1 cellular context compared by ENCODE assay signal in genomic region chr7:106775975-106776607, GRCh38.
TF ChIP-seq lines count a peak whose summit lies in the region.

No MANE protein-coding gene starts in this region.

TF ChIP-seq in endothelial cell of umbilical vein, 7 proteins besides CTCF, POLR2A, EP300 and RAD21:
- TF ChIP-seq MAX (IDR thresholded peaks at IDR 0.05; ENCODE audit: insufficient read depth, insufficient read length) (no peak), MYC (IDR thresholded peaks at IDR 0.05; ENCODE audit: low read depth, low read length) (no peak), FOS (IDR thresholded peaks at IDR 0.05; ENCODE audit: borderline replicate concordance, insufficient read depth, low read length) (no peak), EZH2 (IDR thresholded peaks at IDR 0.05; ENCODE audit: borderline replicate concordance, low read depth, low read length, severe bottlenecking) (no peak), GATA2 (IDR thresholded peaks at IDR 0.05; ENCODE audit: insufficient read depth, insufficient read length, low read depth, low read length) (no peak), POLR2AphosphoS5 (IDR thresholded peaks at IDR 0.05; ENCODE audit: insufficient read depth, low read depth, low read length) (no peak), JUN (IDR thresholded peaks at IDR 0.05; ENCODE audit: borderline replicate concordance, insufficient read depth, insufficient read length, low read depth) (no peak)
